27 cellular contexts compared by ENCODE assay signal in the genomic region with DNA sequence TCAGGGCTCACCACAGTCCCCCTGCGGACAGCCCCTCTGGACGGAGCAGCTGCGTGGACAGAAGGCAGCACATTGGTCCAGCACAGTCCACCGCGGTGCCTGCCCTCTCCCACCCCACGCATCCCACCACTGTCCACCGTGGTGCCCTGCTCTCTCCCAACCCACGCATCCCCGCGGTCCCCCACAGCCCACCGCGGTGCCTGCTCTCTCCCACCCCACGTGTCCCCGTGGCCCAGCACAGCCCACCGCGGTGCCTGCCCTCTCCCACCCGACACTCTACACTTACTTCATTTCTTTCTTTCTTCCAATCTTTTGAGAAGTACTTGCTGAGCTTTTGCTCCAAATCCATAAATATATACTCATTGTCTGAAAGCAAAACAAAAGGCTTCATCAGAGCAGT. TPM values are rescaled to one million over a fixed set of nuclear protein-coding genes. Genes with fewer than 3 reads are reported as not detected.
"Had no signal": no experiment of that assay in that cellular context is flagged by ENCODE, and none has a peak within 500 bp of the region (broad histone marks: within the 10 kb centered on the region; RNA-seq: fewer than 3 reads in every experiment).

No MANE protein-coding gene starts in this region.

- ATAC-seq: stimulated activated effector memory CD8-positive, alpha-beta T cell treated with anti-CD3 and anti-CD28 coated beads, Interleukin-12 subunit alpha, Interleukin-12 subunit beta, amount 100 ng/mL, for 72 hours; stimulated activated naive B cell treated with anti-CD40 and anti-IgM and Interleukin-4, amounts not matched to agents 10 μg/mL and 1 μg/mL and 100 μg/mL, for 72 hours; upper lobe of right lung had no signal

- DNase-seq: stimulated activated CD4-positive, alpha-beta T cell treated with anti-CD3 and anti-CD28 coated beads, Interleukin-1b, Interleukin-23, amount 100 ng/mL, for 48 hours; stimulated activated CD4-positive, alpha-beta T cell treated with anti-CD3 and anti-CD28 coated beads, Interleukin-2, amount 100 ng/mL, for 24 hours; stimulated activated CD4-positive, alpha-beta T cell treated with anti-CD3 and anti-CD28 coated beads, Interleukin-2, amount 100 ng/mL, for 48 hours; stimulated activated CD4-positive, alpha-beta T cell treated with anti-CD3 and anti-CD28 coated beads, Interleukin-4, amount 100 ng/mL, for 1 hour; stimulated activated CD4-positive, alpha-beta T cell treated with anti-CD3 and anti-CD28 coated beads, Interleukin-4, amount 100 ng/mL, for 24 hours; stimulated activated CD4-positive, alpha-beta T cell treated with anti-CD3 and anti-CD28 coated beads, Interleukin-4, amount 100 ng/mL, for 4 hours; stimulated activated CD8-positive, alpha-beta memory T cell treated with anti-CD3 and anti-CD28 coated beads, Interleukin-4, amount 100 ng/mL, for 48 hours; stimulated activated naive B cell treated with anti-CD40 and anti-IgM and Interleukin-4, amounts not matched to agents 10 μg/mL and 1 μg/mL and 100 μg/mL, for 72 hours; stimulated activated naive CD4-positive, alpha-beta T cell; stimulated activated naive CD4-positive, alpha-beta T cell treated with Interleukin-2 at 50 U/mL for 16 hours; stomach; substantia nigra; testis; thyroid gland; tibial artery; transverse colon; upper lobe of right lung; uterus had no signal

- H3K36me3 ChIP-seq: stomach, suprapubic skin, thoracic aorta, thyroid gland, tibial artery, tibial nerve, transverse colon, upper lobe of left lung, upper lobe of right lung, uterus, vagina had no signal

- H3K9me3 ChIP-seq: stomach, suprapubic skin, testis, thoracic aorta, thyroid gland, tibial artery, tibial nerve, transverse colon, upper lobe of left lung, upper lobe of right lung, uterus, vagina had no signal

- H3K27me3 Mint-ChIP-seq: stimulated activated naive B cell treated with anti-CD40 and anti-IgM and Interleukin-4, amounts not matched to agents 10 μg/mL and 1 μg/mL and 100 μg/mL, for 72 hours; stimulated activated naive CD8-positive, alpha-beta T cell treated with anti-CD3 and anti-CD28 coated beads, Interleukin-15, Interleukin-2, amounts not matched to agents 100 ng/mL and 50 ng/mL, for 24 hours had no signal

- H3K9me3 Mint-ChIP-seq: stimulated activated effector memory CD8-positive, alpha-beta T cell treated with anti-CD3 and anti-CD28 coated beads, Interleukin-12 subunit alpha, Interleukin-12 subunit beta, amount 100 ng/mL, for 72 hours; stimulated activated naive CD8-positive, alpha-beta T cell treated with anti-CD3 and anti-CD28 coated beads, Interleukin-15, Interleukin-2, amounts not matched to agents 100 ng/mL and 50 ng/mL, for 24 hours; type B pancreatic cell had no signal

- H3K27ac ChIP-seq: stomach, suprapubic skin, testis, thoracic aorta, thyroid gland, tibial artery, tibial nerve, transverse colon, upper lobe of left lung, upper lobe of right lung, uterus, vagina had no signal

- H3K27me3 ChIP-seq: stomach, testis, thyroid gland, tibial artery, tibial nerve, transverse colon, upper lobe of left lung, upper lobe of right lung, uterus, vagina had no signal

- H3K4me1 Mint-ChIP-seq: stimulated activated effector memory CD8-positive, alpha-beta T cell treated with anti-CD3 and anti-CD28 coated beads, Interleukin-12 subunit alpha, Interleukin-12 subunit beta, amount 100 ng/mL, for 72 hours; stimulated activated naive B cell treated with anti-CD40 and anti-IgM and Interleukin-4, amounts not matched to agents 10 μg/mL and 1 μg/mL and 100 μg/mL, for 72 hours had no signal

- H3K4me3 ChIP-seq: stomach, suprapubic skin, testis, thoracic aorta, thyroid gland, tibial artery, tibial nerve, transverse colon, upper lobe of left lung, upper lobe of right lung, uterus, vagina had no signal

- H3K4me3 Mint-ChIP-seq: stimulated activated effector memory CD8-positive, alpha-beta T cell treated with anti-CD3 and anti-CD28 coated beads, Interleukin-12 subunit alpha, Interleukin-12 subunit beta, amount 100 ng/mL, for 72 hours; stimulated activated naive B cell treated with anti-CD40 and anti-IgM and Interleukin-4, amounts not matched to agents 10 μg/mL and 1 μg/mL and 100 μg/mL, for 72 hours; stimulated activated naive CD8-positive, alpha-beta T cell treated with anti-CD3 and anti-CD28 coated beads, Interleukin-15, Interleukin-2, amounts not matched to agents 100 ng/mL and 50 ng/mL, for 24 hours; type B pancreatic cell had no signal

- H3K27ac Mint-ChIP-seq: stimulated activated effector memory CD8-positive, alpha-beta T cell treated with anti-CD3 and anti-CD28 coated beads, Interleukin-12 subunit alpha, Interleukin-12 subunit beta, amount 100 ng/mL, for 72 hours; stimulated activated naive B cell treated with anti-CD40 and anti-IgM and Interleukin-4, amounts not matched to agents 10 μg/mL and 1 μg/mL and 100 μg/mL, for 72 hours; stimulated activated naive CD8-positive, alpha-beta T cell treated with anti-CD3 and anti-CD28 coated beads, Interleukin-15, Interleukin-2, amounts not matched to agents 100 ng/mL and 50 ng/mL, for 24 hours; type B pancreatic cell had no signal

- H3K4me1 ChIP-seq: suprapubic skin, testis, thyroid gland, transverse colon, upper lobe of left lung, upper lobe of right lung, uterus, vagina had no signal

- H3K36me3 Mint-ChIP-seq: stimulated activated effector memory CD8-positive, alpha-beta T cell treated with anti-CD3 and anti-CD28 coated beads, Interleukin-12 subunit alpha, Interleukin-12 subunit beta, amount 100 ng/mL, for 72 hours; stimulated activated naive B cell treated with anti-CD40 and anti-IgM and Interleukin-4, amounts not matched to agents 10 μg/mL and 1 μg/mL and 100 μg/mL, for 72 hours; type B pancreatic cell had no signal

RNA-seq across cellular contexts. Expression of a gene that starts 11.9 kb away (rescaled TPM):
- total RNA-seq: temporal lobe, thoracic aorta, upper lobe of left lung, vagina had no signal
